1 cellular context compared by ENCODE assay signal in the genomic region with DNA sequence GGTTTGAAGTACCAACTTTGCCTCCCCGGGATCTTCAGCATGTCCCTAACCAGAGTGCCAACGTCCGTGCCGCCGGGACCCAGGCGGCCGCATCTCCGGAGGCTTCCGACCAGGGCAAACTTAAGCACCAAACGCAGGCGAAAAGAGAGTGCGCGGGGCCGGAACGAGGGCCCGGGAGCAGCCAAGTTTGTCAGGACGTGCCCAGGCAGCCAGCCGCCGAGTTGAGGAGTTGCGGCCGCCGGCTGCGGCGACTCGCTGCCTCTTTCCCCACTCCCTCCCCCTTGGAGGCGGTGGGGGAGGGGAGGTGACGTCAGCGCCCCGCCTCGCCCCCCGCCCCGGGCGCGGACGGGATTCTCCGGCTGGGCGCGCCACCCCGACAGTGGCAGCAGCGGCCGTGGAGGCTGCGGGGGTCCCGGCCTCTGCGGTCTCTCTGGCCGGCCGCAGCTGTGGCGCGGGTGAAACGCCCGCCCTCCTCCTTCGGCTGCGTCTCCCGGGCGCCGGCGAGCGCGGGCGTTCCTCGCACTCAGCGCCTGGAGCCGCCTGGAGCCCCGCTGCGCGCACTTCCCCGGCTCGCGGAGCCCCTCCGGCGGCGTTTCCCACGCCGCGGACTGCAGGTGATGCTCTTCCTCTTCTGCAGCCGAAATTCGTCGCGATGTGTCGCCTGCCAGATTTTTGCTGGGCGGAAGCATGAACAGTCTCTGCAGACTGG.
A peak's percentile ranks its signal among the peaks of the same experiment; 100 is the strongest.
TF ChIP-seq lines count a peak whose summit lies in the region.

No MANE protein-coding gene starts in this region.

TF ChIP-seq in K562, 482 proteins besides CTCF, POLR2A, EP300 and RAD21 (continued from another document and continues in another):
- TF ChIP-seq, protein P1, sequence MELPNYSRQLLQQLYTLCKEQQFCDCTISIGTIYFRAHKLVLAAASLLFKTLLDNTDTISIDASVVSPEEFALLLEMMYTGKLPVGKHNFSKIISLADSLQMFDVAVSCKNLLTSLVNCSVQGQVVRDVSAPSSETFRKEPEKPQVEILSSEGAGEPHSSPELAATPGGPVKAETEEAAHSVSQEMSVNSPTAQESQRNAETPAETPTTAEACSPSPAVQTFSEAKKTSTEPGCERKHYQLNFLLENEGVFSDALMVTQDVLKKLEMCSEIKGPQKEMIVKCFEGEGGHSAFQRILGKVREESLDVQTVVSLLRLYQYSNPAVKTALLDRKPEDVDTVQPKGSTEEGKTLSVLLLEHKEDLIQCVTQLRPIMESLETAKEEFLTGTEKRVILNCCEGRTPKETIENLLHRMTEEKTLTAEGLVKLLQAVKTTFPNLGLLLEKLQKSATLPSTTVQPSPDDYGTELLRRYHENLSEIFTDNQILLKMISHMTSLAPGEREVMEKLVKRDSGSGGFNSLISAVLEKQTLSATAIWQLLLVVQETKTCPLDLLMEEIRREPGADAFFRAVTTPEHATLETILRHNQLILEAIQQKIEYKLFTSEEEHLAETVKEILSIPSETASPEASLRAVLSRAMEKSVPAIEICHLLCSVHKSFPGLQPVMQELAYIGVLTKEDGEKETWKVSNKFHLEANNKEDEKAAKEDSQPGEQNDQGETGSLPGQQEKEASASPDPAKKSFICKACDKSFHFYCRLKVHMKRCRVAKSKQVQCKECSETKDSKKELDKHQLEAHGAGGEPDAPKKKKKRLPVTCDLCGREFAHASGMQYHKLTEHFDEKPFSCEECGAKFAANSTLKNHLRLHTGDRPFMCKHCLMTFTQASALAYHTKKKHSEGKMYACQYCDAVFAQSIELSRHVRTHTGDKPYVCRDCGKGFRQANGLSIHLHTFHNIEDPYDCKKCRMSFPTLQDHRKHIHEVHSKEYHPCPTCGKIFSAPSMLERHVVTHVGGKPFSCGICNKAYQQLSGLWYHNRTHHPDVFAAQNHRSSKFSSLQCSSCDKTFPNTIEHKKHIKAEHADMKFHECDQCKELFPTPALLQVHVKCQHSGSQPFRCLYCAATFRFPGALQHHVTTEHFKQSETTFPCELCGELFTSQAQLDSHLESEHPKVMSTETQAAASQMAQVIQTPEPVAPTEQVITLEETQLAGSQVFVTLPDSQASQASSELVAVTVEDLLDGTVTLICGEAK (IDR thresholded peaks at IDR 0.05), result no peak
- TF ChIP-seq, protein P1 (CRISPR knock-in tag; IDR thresholded peaks at IDR 0.05), result no peak
- TF ChIP-seq FOSL1 (tag; conservative IDR thresholded peaks at IDR 0.05) (no peak), MYBL2 (IDR thresholded peaks at IDR 0.05; ENCODE audit: low read depth) (no peak), MYBL2 (CRISPR knock-in tag; IDR thresholded peaks at IDR 0.05; ENCODE audit: borderline replicate concordance) (no peak), SRSF9 (IDR thresholded peaks at IDR 0.05; ENCODE audit: borderline replicate concordance, low read depth, low read length) (no peak), ILK (tag; IDR thresholded peaks at IDR 0.05; ENCODE audit: borderline replicate concordance, low read depth) (no peak), BRCA1 (IDR thresholded peaks at IDR 0.05) (no peak), BRCA1 (CRISPR knock-in tag; IDR thresholded peaks at IDR 0.05) (no peak), HNRNPL (IDR thresholded peaks at IDR 0.05; ENCODE audit: low read depth, low read length) (peak; percentile 68; the same call in 1 of the 2 replicates), NFXL1 (CRISPR knock-in tag; IDR thresholded peaks at IDR 0.05) (no peak), GTF2F1 (IDR thresholded peaks at IDR 0.05; ENCODE audit: low read depth, low read length) (no peak), CCAR2 (IDR thresholded peaks at IDR 0.05; ENCODE audit: low read depth, low read length) (no peak), ZNF121 (CRISPR knock-in tag; conservative IDR thresholded peaks at IDR 0.05) (no peak), FIP1L1 (IDR thresholded peaks at IDR 0.05; ENCODE audit: low read depth, low read length, poor library complexity, severe bottlenecking) (peak; percentile 31), RBM34 (IDR thresholded peaks at IDR 0.05; ENCODE audit: borderline replicate concordance, insufficient read depth, low read length) (no peak), PCBP2 (IDR thresholded peaks at IDR 0.05; ENCODE audit: low read depth, low read length, poor library complexity, severe bottlenecking) (no peak), PCBP1 (IDR thresholded peaks at IDR 0.05; ENCODE audit: low read depth, low read length, poor library complexity, severe bottlenecking) (peak; percentile 43), MCM7 (IDR thresholded peaks at IDR 0.05) (no peak)
- TF ChIP-seq, protein P2, sequence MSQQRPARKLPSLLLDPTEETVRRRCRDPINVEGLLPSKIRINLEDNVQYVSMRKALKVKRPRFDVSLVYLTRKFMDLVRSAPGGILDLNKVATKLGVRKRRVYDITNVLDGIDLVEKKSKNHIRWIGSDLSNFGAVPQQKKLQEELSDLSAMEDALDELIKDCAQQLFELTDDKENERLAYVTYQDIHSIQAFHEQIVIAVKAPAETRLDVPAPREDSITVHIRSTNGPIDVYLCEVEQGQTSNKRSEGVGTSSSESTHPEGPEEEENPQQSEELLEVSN (IDR thresholded peaks at IDR 0.05; ENCODE audit: borderline replicate concordance in 1 of 2, extremely low read depth in 1 of 2, insufficient read depth in 1 of 2, insufficient read length in 1 of 2, low read depth in 1 of 2, low read length in 1 of 2, poor library complexity in 1 of 2, severe bottlenecking in 1 of 2), result peak in 1 of 2 experiments; percentile 57
- TF ChIP-seq, protein P3, sequence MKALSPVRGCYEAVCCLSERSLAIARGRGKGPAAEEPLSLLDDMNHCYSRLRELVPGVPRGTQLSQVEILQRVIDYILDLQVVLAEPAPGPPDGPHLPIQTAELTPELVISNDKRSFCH (CRISPR knock-in tag; IDR thresholded peaks at IDR 0.05), result no peak
- TF ChIP-seq, protein P3 (tag; IDR thresholded peaks at IDR 0.05), result no peak
- TF ChIP-seq, protein P4, sequence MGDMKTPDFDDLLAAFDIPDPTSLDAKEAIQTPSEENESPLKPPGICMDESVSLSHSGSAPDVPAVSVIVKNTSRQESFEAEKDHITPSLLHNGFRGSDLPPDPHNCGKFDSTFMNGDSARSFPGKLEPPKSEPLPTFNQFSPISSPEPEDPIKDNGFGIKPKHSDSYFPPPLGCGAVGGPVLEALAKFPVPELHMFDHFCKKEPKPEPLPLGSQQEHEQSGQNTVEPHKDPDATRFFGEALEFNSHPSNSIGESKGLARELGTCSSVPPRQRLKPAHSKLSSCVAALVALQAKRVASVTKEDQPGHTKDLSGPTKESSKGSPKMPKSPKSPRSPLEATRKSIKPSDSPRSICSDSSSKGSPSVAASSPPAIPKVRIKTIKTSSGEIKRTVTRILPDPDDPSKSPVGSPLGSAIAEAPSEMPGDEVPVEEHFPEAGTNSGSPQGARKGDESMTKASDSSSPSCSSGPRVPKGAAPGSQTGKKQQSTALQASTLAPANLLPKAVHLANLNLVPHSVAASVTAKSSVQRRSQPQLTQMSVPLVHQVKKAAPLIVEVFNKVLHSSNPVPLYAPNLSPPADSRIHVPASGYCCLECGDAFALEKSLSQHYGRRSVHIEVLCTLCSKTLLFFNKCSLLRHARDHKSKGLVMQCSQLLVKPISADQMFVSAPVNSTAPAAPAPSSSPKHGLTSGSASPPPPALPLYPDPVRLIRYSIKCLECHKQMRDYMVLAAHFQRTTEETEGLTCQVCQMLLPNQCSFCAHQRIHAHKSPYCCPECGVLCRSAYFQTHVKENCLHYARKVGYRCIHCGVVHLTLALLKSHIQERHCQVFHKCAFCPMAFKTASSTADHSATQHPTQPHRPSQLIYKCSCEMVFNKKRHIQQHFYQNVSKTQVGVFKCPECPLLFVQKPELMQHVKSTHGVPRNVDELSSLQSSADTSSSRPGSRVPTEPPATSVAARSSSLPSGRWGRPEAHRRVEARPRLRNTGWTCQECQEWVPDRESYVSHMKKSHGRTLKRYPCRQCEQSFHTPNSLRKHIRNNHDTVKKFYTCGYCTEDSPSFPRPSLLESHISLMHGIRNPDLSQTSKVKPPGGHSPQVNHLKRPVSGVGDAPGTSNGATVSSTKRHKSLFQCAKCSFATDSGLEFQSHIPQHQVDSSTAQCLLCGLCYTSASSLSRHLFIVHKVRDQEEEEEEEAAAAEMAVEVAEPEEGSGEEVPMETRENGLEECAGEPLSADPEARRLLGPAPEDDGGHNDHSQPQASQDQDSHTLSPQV (IDR thresholded peaks at IDR 0.05), result no peak
- TF ChIP-seq, protein P5, sequence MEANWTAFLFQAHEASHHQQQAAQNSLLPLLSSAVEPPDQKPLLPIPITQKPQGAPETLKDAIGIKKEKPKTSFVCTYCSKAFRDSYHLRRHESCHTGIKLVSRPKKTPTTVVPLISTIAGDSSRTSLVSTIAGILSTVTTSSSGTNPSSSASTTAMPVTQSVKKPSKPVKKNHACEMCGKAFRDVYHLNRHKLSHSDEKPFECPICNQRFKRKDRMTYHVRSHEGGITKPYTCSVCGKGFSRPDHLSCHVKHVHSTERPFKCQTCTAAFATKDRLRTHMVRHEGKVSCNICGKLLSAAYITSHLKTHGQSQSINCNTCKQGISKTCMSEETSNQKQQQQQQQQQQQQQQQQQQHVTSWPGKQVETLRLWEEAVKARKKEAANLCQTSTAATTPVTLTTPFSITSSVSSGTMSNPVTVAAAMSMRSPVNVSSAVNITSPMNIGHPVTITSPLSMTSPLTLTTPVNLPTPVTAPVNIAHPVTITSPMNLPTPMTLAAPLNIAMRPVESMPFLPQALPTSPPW (CRISPR knock-in tag; IDR thresholded peaks at IDR 0.05), result peak; percentile 89
- TF ChIP-seq, protein P6, sequence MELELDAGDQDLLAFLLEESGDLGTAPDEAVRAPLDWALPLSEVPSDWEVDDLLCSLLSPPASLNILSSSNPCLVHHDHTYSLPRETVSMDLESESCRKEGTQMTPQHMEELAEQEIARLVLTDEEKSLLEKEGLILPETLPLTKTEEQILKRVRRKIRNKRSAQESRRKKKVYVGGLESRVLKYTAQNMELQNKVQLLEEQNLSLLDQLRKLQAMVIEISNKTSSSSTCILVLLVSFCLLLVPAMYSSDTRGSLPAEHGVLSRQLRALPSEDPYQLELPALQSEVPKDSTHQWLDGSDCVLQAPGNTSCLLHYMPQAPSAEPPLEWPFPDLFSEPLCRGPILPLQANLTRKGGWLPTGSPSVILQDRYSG (tag; conservative IDR thresholded peaks at IDR 0.05; ENCODE audit: low read depth), result no peak
- TF ChIP-seq, protein P7, sequence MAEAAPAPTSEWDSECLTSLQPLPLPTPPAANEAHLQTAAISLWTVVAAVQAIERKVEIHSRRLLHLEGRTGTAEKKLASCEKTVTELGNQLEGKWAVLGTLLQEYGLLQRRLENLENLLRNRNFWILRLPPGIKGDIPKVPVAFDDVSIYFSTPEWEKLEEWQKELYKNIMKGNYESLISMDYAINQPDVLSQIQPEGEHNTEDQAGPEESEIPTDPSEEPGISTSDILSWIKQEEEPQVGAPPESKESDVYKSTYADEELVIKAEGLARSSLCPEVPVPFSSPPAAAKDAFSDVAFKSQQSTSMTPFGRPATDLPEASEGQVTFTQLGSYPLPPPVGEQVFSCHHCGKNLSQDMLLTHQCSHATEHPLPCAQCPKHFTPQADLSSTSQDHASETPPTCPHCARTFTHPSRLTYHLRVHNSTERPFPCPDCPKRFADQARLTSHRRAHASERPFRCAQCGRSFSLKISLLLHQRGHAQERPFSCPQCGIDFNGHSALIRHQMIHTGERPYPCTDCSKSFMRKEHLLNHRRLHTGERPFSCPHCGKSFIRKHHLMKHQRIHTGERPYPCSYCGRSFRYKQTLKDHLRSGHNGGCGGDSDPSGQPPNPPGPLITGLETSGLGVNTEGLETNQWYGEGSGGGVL (CRISPR knock-in tag; IDR thresholded peaks at IDR 0.05), result no peak
- TF ChIP-seq, protein P8, sequence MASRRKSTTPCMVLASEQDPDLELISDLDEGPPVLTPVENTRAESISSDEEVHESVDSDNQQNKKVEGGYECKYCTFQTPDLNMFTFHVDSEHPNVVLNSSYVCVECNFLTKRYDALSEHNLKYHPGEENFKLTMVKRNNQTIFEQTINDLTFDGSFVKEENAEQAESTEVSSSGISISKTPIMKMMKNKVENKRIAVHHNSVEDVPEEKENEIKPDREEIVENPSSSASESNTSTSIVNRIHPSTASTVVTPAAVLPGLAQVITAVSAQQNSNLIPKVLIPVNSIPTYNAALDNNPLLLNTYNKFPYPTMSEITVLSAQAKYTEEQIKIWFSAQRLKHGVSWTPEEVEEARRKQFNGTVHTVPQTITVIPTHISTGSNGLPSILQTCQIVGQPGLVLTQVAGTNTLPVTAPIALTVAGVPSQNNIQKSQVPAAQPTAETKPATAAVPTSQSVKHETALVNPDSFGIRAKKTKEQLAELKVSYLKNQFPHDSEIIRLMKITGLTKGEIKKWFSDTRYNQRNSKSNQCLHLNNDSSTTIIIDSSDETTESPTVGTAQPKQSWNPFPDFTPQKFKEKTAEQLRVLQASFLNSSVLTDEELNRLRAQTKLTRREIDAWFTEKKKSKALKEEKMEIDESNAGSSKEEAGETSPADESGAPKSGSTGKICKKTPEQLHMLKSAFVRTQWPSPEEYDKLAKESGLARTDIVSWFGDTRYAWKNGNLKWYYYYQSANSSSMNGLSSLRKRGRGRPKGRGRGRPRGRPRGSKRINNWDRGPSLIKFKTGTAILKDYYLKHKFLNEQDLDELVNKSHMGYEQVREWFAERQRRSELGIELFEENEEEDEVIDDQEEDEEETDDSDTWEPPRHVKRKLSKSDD (conservative IDR thresholded peaks at IDR 0.05; ENCODE audit: low read length), result no peak
